12 cellular contexts compared by ENCODE assay signal in genomic region chr19:14561832-14562351, GRCh38. TPM values are rescaled to one million over a fixed set of nuclear protein-coding genes. Genes with fewer than 3 reads are reported as not detected.
DNase-seq lines count a peak whose midpoint lies in the region; ATAC-seq and TF ChIP-seq lines count a peak whose summit lies in the region.
"Had no signal": no experiment of that assay in that cellular context is flagged by ENCODE, and none has a peak within 500 bp of the region (broad histone marks: within the 10 kb centered on the region; RNA-seq: fewer than 3 reads in every experiment).

No MANE protein-coding gene starts in this region.

- H3K9ac ChIP-seq in neural progenitor cell, result peak overlapping the region; percentile 45
- no peak overlapping the region for H3K9ac ChIP-seq in GM23248

- H3K4me1 Mint-ChIP-seq in neural progenitor cell, result peaks cover 16% of the 10 kb centered on the region

- peak; percentile 67 for DNase-seq in Ammon's horn (ENCODE audit: low spot score)
- DNase-seq in RWPE1 (ENCODE audit: low spot score), result peak; percentile 58
- DNase-seq in foreskin keratinocyte, result no peak
- no peak for DNase-seq in neural progenitor cell (ENCODE audit: low spot score)
- DNase-seq in HAP-1 (ENCODE audit: low spot score in 2 of 2), result no peak
- no peak for DNase-seq in HPDE6-E6E7 (ENCODE audit: extremely low spot score)
- DNase-seq in GM23248, result no peak
- DNase-seq: activated CD8-positive, alpha-beta T cell treated with anti-CD3 and anti-CD28 coated beads for 36 hours; HCEC 1CT; NCI-H510A had no signal

- 86% methylated on average over 17 to 22 of the region's 22 CpGs for WGBS in GM23248 (ENCODE audit: low coverage in 1 of 2, low lambda C conversion rate in 2 of 2, missing lambda C conversion rate in 2 of 2), 2 experiments

- H4K20me1 ChIP-seq in neural progenitor cell (ENCODE audit: low read depth) (peaks cover 63% of the 10 kb centered on the region), GM23248 (ENCODE audit: insufficient read depth) (no peaks in the 10 kb centered on the region)

- H3K9me2 ChIP-seq in GM23248 (ENCODE audit: insufficient read depth), result no peaks in the 10 kb centered on the region

- H3K79me2 ChIP-seq in neural progenitor cell (ENCODE audit: low read depth) (peaks cover 57% of the 10 kb centered on the region), GM23248 (ENCODE audit: insufficient read depth) (no peaks in the 10 kb centered on the region)

- H3K4me1 ChIP-seq in foreskin keratinocyte (peaks cover 26% of the 10 kb centered on the region), neural progenitor cell (peaks cover 32% of the 10 kb centered on the region), HAP-1 (no peaks in the 10 kb centered on the region; the same call in 1 of the 2 replicates), GM23248 (ENCODE audit: insufficient read depth) (no peaks in the 10 kb centered on the region)

- TF ChIP-seq CTCF in RWPE1 (conservative IDR thresholded peaks at IDR 0.05; ENCODE audit: low read depth), result no peak
- no peak for TF ChIP-seq CTCF in foreskin keratinocyte (conservative IDR thresholded peaks at IDR 0.05)
- TF ChIP-seq CTCF in neural progenitor cell (IDR thresholded peaks at IDR 0.05), result no peak

- H3K27ac Mint-ChIP-seq in neural progenitor cell, result peak overlapping the region; percentile 76
- H3K27ac Mint-ChIP-seq: activated CD8-positive, alpha-beta T cell treated with anti-CD3 and anti-CD28 coated beads for 36 hours had no signal

- no peak overlapping the region for H3K4me3 Mint-ChIP-seq in neural progenitor cell
- H3K4me3 Mint-ChIP-seq: activated CD8-positive, alpha-beta T cell treated with anti-CD3 and anti-CD28 coated beads for 36 hours had no signal

- no peaks in the 10 kb centered on the region for H3K9me3 Mint-ChIP-seq in neural progenitor cell
- H3K9me3 Mint-ChIP-seq: activated CD8-positive, alpha-beta T cell treated with anti-CD3 and anti-CD28 coated beads for 36 hours had no signal

- H3K27me3 Mint-ChIP-seq in neural progenitor cell (ENCODE audit: insufficient read depth, low read depth), result peaks cover 3% of the 10 kb centered on the region
- H3K27me3 Mint-ChIP-seq: activated CD8-positive, alpha-beta T cell treated with anti-CD3 and anti-CD28 coated beads for 36 hours had no signal

- no peak overlapping the region for H2AFZ ChIP-seq in neural progenitor cell (replicated peaks)
- H2AFZ ChIP-seq in GM23248, result no peak overlapping the region

- H3F3A ChIP-seq in neural progenitor cell (ENCODE audit: low read depth), result peaks cover 9% of the 10 kb centered on the region
- H3F3A ChIP-seq in GM23248 (ENCODE audit: insufficient read depth), result no peaks in the 10 kb centered on the region

- H3K36me3 ChIP-seq in neural progenitor cell (no peaks in the 10 kb centered on the region), HAP-1 (replicated peaks) (peaks cover 21% of the 10 kb centered on the region), GM23248 (ENCODE audit: low read depth) (no peaks in the 10 kb centered on the region)

- POLR2A ChIA-PET in RWPE1 (lab: Yijun Ruan, JAX; ENCODE audit: low non-redundant PET), result interaction anchor here (1.2 kb wide), 1 partner anchor 45 kb away, joined by 3 read pairs; no protein-coding TSS in a partner anchor

- no peaks in the 10 kb centered on the region for H3K27me3 ChIP-seq in foreskin keratinocyte
- H3K27me3 ChIP-seq in neural progenitor cell, result no peaks in the 10 kb centered on the region
- no peaks in the 10 kb centered on the region for H3K27me3 ChIP-seq in HAP-1 (ENCODE audit: low read depth)
- no peaks in the 10 kb centered on the region for H3K27me3 ChIP-seq in GM23248 (replicated peaks; ENCODE audit: insufficient read depth)

- H3K4me3 ChIP-seq in neural progenitor cell (no peak overlapping the region), HAP-1 (no peak overlapping the region), GM23248 (no peak overlapping the region)

- no peaks in the 10 kb centered on the region for H3K36me3 Mint-ChIP-seq in neural progenitor cell

- H3K4me2 ChIP-seq in neural progenitor cell, result peak overlapping the region; percentile 2
- no peak overlapping the region for H3K4me2 ChIP-seq in GM23248 (ENCODE audit: unreplicated experiment)

- peak overlapping the region; percentile 100 for H3K27ac ChIP-seq in RWPE1
- peak overlapping the region; percentile 47 for H3K27ac ChIP-seq in foreskin keratinocyte
- H3K27ac ChIP-seq in neural progenitor cell, result peak overlapping the region; percentile 78
- no peak overlapping the region for H3K27ac ChIP-seq in GM23248
- H3K27ac ChIP-seq: C4-2B had no signal

- CTCF ChIA-PET in RWPE1 (lab: Yijun Ruan, JAX), result interaction anchor here (0.7 to 1.0 kb wide), 3 partner anchors 10 to 87 kb away, joined by 3 to 5 read pairs (median 3); partner anchors contain the start of genes NDUFB7 and PTGER1

- in situ Hi-C loops in HAP-1 (cut with MboI; ENCODE audit: low sequenced_read_pairs), result no loop called here
- in situ Hi-C loops in GM23248 (cut with MboI), result no loop called here

- ATAC-seq in foreskin keratinocyte, result peak; percentile 25
- no peak for ATAC-seq in HG02610 (IDR thresholded peaks at IDR 0.05; ENCODE audit: unreplicated experiment)
- ATAC-seq: activated CD8-positive, alpha-beta T cell treated with anti-CD3 and anti-CD28 coated beads for 36 hours had no signal

- H3K9me3 ChIP-seq in neural progenitor cell (ENCODE audit: low read depth) (no peaks in the 10 kb centered on the region), HAP-1 (no peaks in the 10 kb centered on the region), GM23248 (ENCODE audit: low read depth) (no peaks in the 10 kb centered on the region)

RNA-seq across cellular contexts. Expression of gene NDUFB7, which starts 10.0 kb away (rescaled TPM):
- total RNA-seq in foreskin keratinocyte, result 253 and 266 TPM in 2 replicates
- 401 and 458 TPM in 2 replicates for polyA plus RNA-seq in foreskin keratinocyte
- 38.0 and 177 TPM in 2 replicates for total RNA-seq in neural progenitor cell (ENCODE audit: low replicate concordance)
- 186 and 244 TPM in 2 replicates for total RNA-seq in GM23248 (2014; rRNA removed; shearing (Covaris generic))
- polyA plus RNA-seq in GM23248 (2016; fragmentation: Nextera tagmentation; extraction: Ambion mirVana), result 316 and 336 TPM in 2 replicates

RNA-seq across cellular contexts. Expression of gene CLEC17A, which starts 21.0 kb away (rescaled TPM):
- total RNA-seq in foreskin keratinocyte (not detected in 2 replicates), neural progenitor cell (ENCODE audit: low replicate concordance) (0.31 TPM in 1 of 2 replicates, not detected in the other)
- polyA plus RNA-seq in foreskin keratinocyte (not detected in 2 replicates), GM23248 (2016; fragmentation: Nextera tagmentation; extraction: Ambion mirVana) (not detected in 2 replicates)
- not detected in 2 replicates for total RNA-seq in GM23248 (2014; rRNA removed; shearing (Covaris generic))

RNA-seq across cellular contexts. Expression of gene TECR, which starts 32.5 kb away (rescaled TPM):
- total RNA-seq in foreskin keratinocyte, result 137 and 146 TPM in 2 replicates
- polyA plus RNA-seq in foreskin keratinocyte, result 287 and 299 TPM in 2 replicates
- total RNA-seq in neural progenitor cell (ENCODE audit: low replicate concordance), result 41.9 and 96.4 TPM in 2 replicates
- 38.8 and 40.1 TPM in 2 replicates for total RNA-seq in GM23248 (2014; rRNA removed; shearing (Covaris generic))
- polyA plus RNA-seq in GM23248 (2016; fragmentation: Nextera tagmentation; extraction: Ambion mirVana), result 129 and 132 TPM in 2 replicates

RNA-seq across cellular contexts. Expression of gene DNAJB1, which starts 43.7 kb away (rescaled TPM):
- total RNA-seq in foreskin keratinocyte (184 and 196 TPM in 2 replicates), neural progenitor cell (ENCODE audit: low replicate concordance) (61.4 and 61.9 TPM in 2 replicates)
- polyA plus RNA-seq in foreskin keratinocyte (158 and 184 TPM in 2 replicates), GM23248 (2016; fragmentation: Nextera tagmentation; extraction: Ambion mirVana) (124 and 127 TPM in 2 replicates)
- 82.5 and 101 TPM in 2 replicates for total RNA-seq in GM23248 (2014; rRNA removed; shearing (Covaris generic))

Comparison
In these comparisons a context has a peak if more than half of its experiments do, and no peak if none do; other contexts are left out.
1. DNase-seq: peak in Ammon's horn (single experiment) and RWPE1 (single experiment); none in foreskin keratinocyte (0 of 2), neural progenitor cell (single experiment), HAP-1 (0 of 2), HPDE6-E6E7 (single experiment) and GM23248 (single experiment).